8 cellular contexts compared by ENCODE assay signal in the genomic region with DNA sequence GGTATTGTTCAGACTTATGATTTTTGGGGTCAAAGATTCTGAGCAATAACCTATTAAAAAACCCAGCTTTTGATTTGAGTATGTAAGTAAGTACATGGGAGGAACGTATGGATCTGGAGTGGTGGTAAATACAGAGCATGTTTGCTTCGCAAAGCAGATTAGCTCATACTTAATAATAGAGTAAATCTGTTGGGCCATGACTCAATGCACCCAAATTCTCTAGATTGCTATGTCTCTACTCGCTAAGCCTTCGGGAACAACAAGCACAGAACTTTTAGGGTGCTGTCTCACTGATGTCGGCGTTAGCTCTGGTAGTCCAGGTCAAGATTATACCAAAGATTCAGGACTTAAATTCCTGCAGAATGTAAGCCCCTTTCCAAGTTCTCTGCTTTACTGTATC. TPM values are rescaled to one million over a fixed set of nuclear protein-coding genes. Genes with fewer than 3 reads are reported as not detected.
DNase-seq lines count a peak whose midpoint lies in the region; ATAC-seq and TF ChIP-seq lines count a peak whose summit lies in the region.

No MANE protein-coding gene starts in this region.

- H3K27ac Mint-ChIP-seq in activated naive CD8-positive, alpha-beta T cell treated with anti-CD3 and anti-CD28 coated beads, Interleukin-2, amount 50 U/mL, for 24 hours: peak overlapping the region; percentile 92
- peak overlapping the region; percentile 71 for H3K27ac Mint-ChIP-seq in type B pancreatic cell

- no peaks in the 10 kb centered on the region for H3K9me3 Mint-ChIP-seq in activated T-cell treated with anti-CD3 and anti-CD28 coated beads, Interleukin-2, amount 50 U/mL, for 4 hours
- H3K9me3 Mint-ChIP-seq in activated naive CD8-positive, alpha-beta T cell treated with anti-CD3 and anti-CD28 coated beads, Interleukin-2, amount 50 U/mL, for 24 hours: no peaks in the 10 kb centered on the region
- no peaks in the 10 kb centered on the region for H3K9me3 Mint-ChIP-seq in type B pancreatic cell

- H3K4me1 Mint-ChIP-seq in activated T-cell treated with anti-CD3 and anti-CD28 coated beads, Interleukin-2, amount 50 U/mL, for 4 hours (ENCODE audit: low read depth): peaks cover 34% of the 10 kb centered on the region
- peaks cover 38% of the 10 kb centered on the region for H3K4me1 Mint-ChIP-seq in activated naive CD8-positive, alpha-beta T cell treated with anti-CD3 and anti-CD28 coated beads, Interleukin-2, amount 50 U/mL, for 24 hours
- peaks cover 17% of the 10 kb centered on the region for H3K4me1 Mint-ChIP-seq in type B pancreatic cell (ENCODE audit: unreplicated experiment)

- no peaks in the 10 kb centered on the region for H3K27me3 Mint-ChIP-seq in activated T-cell treated with anti-CD3 and anti-CD28 coated beads, Interleukin-2, amount 50 U/mL, for 4 hours (ENCODE audit: low read depth)
- peaks cover 8% of the 10 kb centered on the region for H3K27me3 Mint-ChIP-seq in activated naive CD8-positive, alpha-beta T cell treated with anti-CD3 and anti-CD28 coated beads, Interleukin-2, amount 50 U/mL, for 24 hours
- peaks cover 6% of the 10 kb centered on the region for H3K27me3 Mint-ChIP-seq in type B pancreatic cell

- DNase-seq in activated T-cell treated with anti-CD3 and anti-CD28 coated beads, Interleukin-2, amount 50 U/mL, for 4 hours: no peak
- DNase-seq in activated T-cell treated with anti-CD3 and anti-CD28 coated beads for 4 hours (no peak), kidney tubule cell (ENCODE audit: low spot score) (peak; percentile 34), type B pancreatic cell (ENCODE audit: extremely low spot score, unreplicated experiment) (no peak), NCI-H1694 treated with DMSO at 0.1 percent for 48 hours (lab: John Stamatoyannopoulos, UW) (no peak)
- no peak for DNase-seq in activated naive CD8-positive, alpha-beta T cell treated with anti-CD3 and anti-CD28 coated beads, Interleukin-2, amount 50 U/mL, for 24 hours

- H3K4me3 Mint-ChIP-seq in activated T-cell treated with anti-CD3 and anti-CD28 coated beads, Interleukin-2, amount 50 U/mL, for 4 hours: peak overlapping the region; percentile 87
- peak overlapping the region; percentile 93 for H3K4me3 Mint-ChIP-seq in activated naive CD8-positive, alpha-beta T cell treated with anti-CD3 and anti-CD28 coated beads, Interleukin-2, amount 50 U/mL, for 24 hours
- H3K4me3 Mint-ChIP-seq in type B pancreatic cell: peak overlapping the region; percentile 86

- TF ChIP-seq CTCF in type B pancreatic cell (conservative IDR thresholded peaks at IDR 0.05): no peak

- ATAC-seq in activated T-cell treated with anti-CD3 and anti-CD28 coated beads, Interleukin-2, amount 50 U/mL, for 4 hours: no peak
- ATAC-seq in activated naive CD8-positive, alpha-beta T cell treated with anti-CD3 and anti-CD28 coated beads, Interleukin-2, amount 50 U/mL, for 24 hours: no peak
- ATAC-seq in HG03469 (IDR thresholded peaks at IDR 0.05; ENCODE audit: unreplicated experiment): no peak
- no peak for ATAC-seq in HG03097 (IDR thresholded peaks at IDR 0.05; ENCODE audit: low FRiP score, unreplicated experiment)

- peaks cover 4% of the 10 kb centered on the region for H3K36me3 Mint-ChIP-seq in activated T-cell treated with anti-CD3 and anti-CD28 coated beads, Interleukin-2, amount 50 U/mL, for 4 hours (ENCODE audit: insufficient read depth)
- H3K36me3 Mint-ChIP-seq in activated naive CD8-positive, alpha-beta T cell treated with anti-CD3 and anti-CD28 coated beads, Interleukin-2, amount 50 U/mL, for 24 hours (ENCODE audit: low read depth): peaks cover 11% of the 10 kb centered on the region
- peaks cover 4% of the 10 kb centered on the region for H3K36me3 Mint-ChIP-seq in type B pancreatic cell

RNA-seq across cellular contexts. Expression of a gene that starts 0.8 kb away (rescaled TPM):
- 10 to 100 TPM; 10.4 to 12.1 (median 11.6) TPM for total RNA-seq in activated T-cell treated with anti-CD3 and anti-CD28 coated beads, Interleukin-2, amount 50 U/mL, for 4 hours
- 18.1 and 23.4 TPM in 2 replicates for total RNA-seq in type B pancreatic cell (ENCODE audit: low replicate concordance)
